ENCODE assay signal across 15 cellular contexts in the genomic region with DNA sequence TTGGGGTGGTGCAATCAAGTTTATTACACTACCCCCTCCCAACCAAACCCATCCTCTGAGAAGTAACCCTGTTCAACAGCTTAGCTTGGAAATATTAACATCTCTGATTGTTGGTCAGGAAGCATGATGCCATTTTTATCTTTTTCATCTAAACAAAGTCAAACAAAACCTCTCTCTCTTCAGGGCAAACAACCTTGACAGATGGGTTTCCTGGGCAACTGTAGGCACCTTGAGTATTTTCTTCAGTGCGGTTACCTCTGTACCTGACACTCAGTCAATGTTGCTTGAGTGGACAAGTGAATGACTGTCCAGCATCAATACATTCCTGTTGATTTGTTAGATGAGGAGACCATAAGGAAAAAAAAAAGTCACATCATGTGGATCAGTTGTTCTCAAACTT.
"Had no signal": no experiment of that assay in that cellular context is flagged by ENCODE, and none has a peak within 500 bp of the region (broad histone marks: within the 10 kb centered on the region; RNA-seq: fewer than 3 reads in every experiment).

No MANE protein-coding gene starts in this region.

- H3K36me3 ChIP-seq: brain microvascular endothelial cell, left lung, sigmoid colon, WERI-Rb-1 had no signal

- H3K27me3 ChIP-seq: brain microvascular endothelial cell, left lung, sigmoid colon had no signal

- H3K36me3 Mint-ChIP-seq: type B pancreatic cell had no signal

- H3K4me3 ChIP-seq: left lung, sigmoid colon had no signal

- H3K27me3 Mint-ChIP-seq: type B pancreatic cell had no signal

- DNase-seq: activated CD4-positive, alpha-beta T cell treated with anti-CD3 and anti-CD28 coated beads, Interleukin-2, amount 10 ng/mL, durations not matched to agents 24 days and 14 days; activated effector memory CD4-positive, alpha-beta T cell treated with anti-CD3 and anti-CD28 coated beads, Interleukin-2, amount 50 U/mL, for 16 hours; brain microvascular endothelial cell; foreskin melanocyte; islet precursor cell; left lung; mesenchymal stem cell; nephron progenitor cell; sigmoid colon; stimulated activated CD4-positive, alpha-beta T cell treated with anti-CD3 and anti-CD28 coated beads, Interleukin-2, amount 100 ng/mL, for 24 hours; stimulated activated naive CD4-positive, alpha-beta T cell treated with Interleukin-2 at 50 U/mL for 16 hours; T-helper 9 cell; WERI-Rb-1 had no signal

- H3K4me1 ChIP-seq: sigmoid colon had no signal

- H3K27ac Mint-ChIP-seq: activated CD4-positive, alpha-beta T cell treated with anti-CD3 and anti-CD28 coated beads, Interleukin-2, amount 10 ng/mL, durations not matched to agents 24 days and 14 days; activated naive CD4-positive, alpha-beta T cell treated with anti-CD3 and anti-CD28 coated beads, Interleukin-2, amount 50 U/mL, for 72 hours; nephron progenitor cell; type B pancreatic cell had no signal

- ATAC-seq: activated naive CD4-positive, alpha-beta T cell treated with anti-CD3 and anti-CD28 coated beads, Interleukin-2, amount 50 U/mL, for 72 hours; left lung had no signal

- H3K9me3 ChIP-seq: left lung had no signal

- H3K4me3 Mint-ChIP-seq: activated CD4-positive, alpha-beta T cell treated with anti-CD3 and anti-CD28 coated beads, Interleukin-2, amount 10 ng/mL, durations not matched to agents 24 days and 14 days; nephron progenitor cell; type B pancreatic cell had no signal

- H3K27ac ChIP-seq: brain microvascular endothelial cell, left lung, sigmoid colon, WERI-Rb-1 had no signal

- H3K4me1 Mint-ChIP-seq: nephron progenitor cell had no signal
